ENCODE assay signal across 9 cellular contexts in the genomic region with DNA sequence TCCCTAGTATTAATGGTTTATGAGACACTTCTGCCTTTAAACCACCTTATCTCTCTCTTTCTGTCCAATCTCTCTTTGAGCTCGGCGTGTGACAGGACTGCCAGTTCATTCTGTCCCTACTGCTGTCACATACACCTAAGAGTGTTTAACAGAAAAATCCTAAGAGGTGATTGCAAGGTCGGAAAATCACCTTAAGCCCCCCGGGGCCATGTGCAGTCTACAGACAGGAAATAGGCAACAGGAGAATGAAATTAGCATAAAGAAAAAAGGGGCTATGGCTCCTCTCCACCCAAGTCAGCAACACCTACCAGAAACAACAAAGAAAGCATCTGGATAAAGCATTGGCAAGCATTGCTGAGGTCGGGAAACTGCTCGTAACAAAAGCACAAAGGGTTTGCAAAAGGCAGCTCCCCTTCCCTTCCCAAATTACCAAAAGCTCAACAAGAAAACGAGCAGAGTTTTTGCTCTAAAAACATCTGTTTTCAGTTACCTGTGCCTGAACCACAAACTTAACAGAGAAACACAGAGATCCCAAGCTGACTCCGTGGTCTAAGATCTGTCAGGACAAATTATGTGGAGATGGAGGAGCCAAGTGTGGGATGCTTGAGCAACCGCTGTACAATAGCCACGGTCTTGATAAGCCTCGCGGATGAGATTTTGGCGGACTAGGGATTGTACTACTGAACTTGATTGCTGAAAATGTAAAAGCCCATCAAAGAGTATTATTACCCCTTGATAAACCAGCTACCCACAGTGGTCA. TPM values are rescaled to one million over a fixed set of nuclear protein-coding genes. Genes with fewer than 3 reads are reported as not detected.
DNase-seq lines count a peak whose midpoint lies in the region; ATAC-seq and TF ChIP-seq lines count a peak whose summit lies in the region.
"Had no signal": no experiment of that assay in that cellular context is flagged by ENCODE, and none has a peak within 500 bp of the region (broad histone marks: within the 10 kb centered on the region; RNA-seq: fewer than 3 reads in every experiment).

No MANE protein-coding gene starts in this region.

- no peaks in the 10 kb centered on the region for H3K27me3 ChIP-seq in CD8-positive, alpha-beta T cell (ENCODE audit: insufficient read depth, low read length)
- H3K27me3 ChIP-seq in colonic mucosa, result no peaks in the 10 kb centered on the region
- H3K27me3 ChIP-seq: ovary had no signal

- POLR2A ChIA-PET in CD8-positive, alpha-beta T cell (lab: Charles Lee), result interaction anchor here (0.7 to 2.3 kb wide), 7 partner anchors 10 to 74 kb away, joined by 3 to 7 read pairs (median 3); no protein-coding TSS in a partner anchor
- POLR2A ChIA-PET in activated CD4-positive, alpha-beta memory T cell treated with anti-CD3 and anti-CD28 coated beads, Interleukin-2, amount 10 ng/mL, durations not matched to agents 7 days and 5 days (lab: Charles Lee), result interaction anchor here (0.7 to 2.1 kb wide), 5 partner anchors 10 to 81 kb away, joined by 3 to 5 read pairs (median 4); no protein-coding TSS in a partner anchor

- no peaks in the 10 kb centered on the region for H3K36me3 ChIP-seq in CD8-positive, alpha-beta T cell (ENCODE audit: insufficient read depth, low read length)
- no peaks in the 10 kb centered on the region for H3K36me3 ChIP-seq in colonic mucosa
- H3K36me3 ChIP-seq: ovary had no signal

- H3K27ac Mint-ChIP-seq in CD8-positive, alpha-beta T cell, result peak overlapping the region; percentile 90
- peak overlapping the region; percentile 27 for H3K27ac Mint-ChIP-seq in activated CD4-positive, alpha-beta memory T cell treated with anti-CD3 and anti-CD28 coated beads, Interleukin-2, amount 10 ng/mL, durations not matched to agents 7 days and 5 days
- peak overlapping the region; percentile 71 to 91 (median 86) for H3K27ac Mint-ChIP-seq in immature natural killer cell

- H3K4me3 ChIP-seq in CD8-positive, alpha-beta T cell (ENCODE audit: low read depth, low read length), result peak overlapping the region; percentile 40
- H3K4me3 ChIP-seq in lower leg skin (ENCODE audit: low read depth, poor library complexity, severe bottlenecking) (no peak overlapping the region), colonic mucosa (no peak overlapping the region)
- H3K4me3 ChIP-seq: ovary had no signal

- peaks cover 42% of the 10 kb centered on the region for H3K36me3 Mint-ChIP-seq in CD8-positive, alpha-beta T cell
- H3K36me3 Mint-ChIP-seq in activated CD4-positive, alpha-beta memory T cell treated with anti-CD3 and anti-CD28 coated beads, Interleukin-2, amount 10 ng/mL, durations not matched to agents 7 days and 5 days (ENCODE audit: low read depth), result peaks cover 58% of the 10 kb centered on the region
- peaks cover 0 to 6% (median 4%) of the 10 kb centered on the region in 3 donors for H3K36me3 Mint-ChIP-seq in immature natural killer cell

- CTCF ChIA-PET in CD8-positive, alpha-beta T cell (lab: Charles Lee), result interaction anchor here (1.1 to 2.1 kb wide), 6 partner anchors 10 to 32 kb away, joined by 4 to 7 read pairs (median 4); no protein-coding TSS in a partner anchor
- CTCF ChIA-PET in activated CD4-positive, alpha-beta memory T cell treated with anti-CD3 and anti-CD28 coated beads, Interleukin-2, amount 10 ng/mL, durations not matched to agents 7 days and 5 days (lab: Charles Lee), result interaction anchor here (0.5 to 1.3 kb wide), 2 partner anchors 9 to 94 kb away, joined by 3 to 5 read pairs; no protein-coding TSS in a partner anchor

- no peak for DNase-seq in CD8-positive, alpha-beta T cell
- DNase-seq in activated CD4-positive, alpha-beta memory T cell treated with anti-CD3 and anti-CD28 coated beads, Interleukin-2, amount 10 ng/mL, durations not matched to agents 7 days and 5 days, result no peak
- DNase-seq in immature natural killer cell (no peak), AG08396 (ENCODE audit: low spot score) (no peak), lower leg skin (ENCODE audit: low spot score in 2 of 2) (no peak), colonic mucosa (no peak)
- DNase-seq: ovary had no signal

- no peaks in the 10 kb centered on the region for H3K27me3 Mint-ChIP-seq in CD8-positive, alpha-beta T cell (ENCODE audit: low read depth)
- no peaks in the 10 kb centered on the region for H3K27me3 Mint-ChIP-seq in activated CD4-positive, alpha-beta memory T cell treated with anti-CD3 and anti-CD28 coated beads, Interleukin-2, amount 10 ng/mL, durations not matched to agents 7 days and 5 days
- H3K27me3 Mint-ChIP-seq in immature natural killer cell (ENCODE audit: low read depth in 3 of 3), result peaks cover 1 to 2% (median 1%) of the 10 kb centered on the region in 3 donors

- H3K9me3 Mint-ChIP-seq in CD8-positive, alpha-beta T cell, result no peaks in the 10 kb centered on the region
- H3K9me3 Mint-ChIP-seq in activated CD4-positive, alpha-beta memory T cell treated with anti-CD3 and anti-CD28 coated beads, Interleukin-2, amount 10 ng/mL, durations not matched to agents 7 days and 5 days, result no peaks in the 10 kb centered on the region
- H3K9me3 Mint-ChIP-seq in immature natural killer cell, result no peaks in the 10 kb centered on the region

- H3K9ac ChIP-seq in colonic mucosa (ENCODE audit: low read depth in 2 of 2, low read length in 2 of 2), result no peak overlapping the region

- intact Hi-C loops in CD8-positive, alpha-beta T cell (cut with DNase I, micrococcal nuclease), result loop anchor here in 1 of 2 experiments (1.0 to 2.0 kb wide), 3 partner anchors 10 to 15 kb away; no protein-coding TSS in a partner anchor
- intact Hi-C loops in lower leg skin (cut with DNase I; ENCODE audit: low total_unique reads) (no loop called here), colonic mucosa (cut with DNase I) (no loop called here)

- peak overlapping the region; percentile 65 for H3K4me3 Mint-ChIP-seq in CD8-positive, alpha-beta T cell
- H3K4me3 Mint-ChIP-seq in activated CD4-positive, alpha-beta memory T cell treated with anti-CD3 and anti-CD28 coated beads, Interleukin-2, amount 10 ng/mL, durations not matched to agents 7 days and 5 days, result no peak overlapping the region
- peak overlapping the region; percentile 12 to 68 (median 50) for H3K4me3 Mint-ChIP-seq in immature natural killer cell

- peak overlapping the region; percentile 8 for H3K27ac ChIP-seq in CD8-positive, alpha-beta T cell (ENCODE audit: low read depth, low read length)
- no peak overlapping the region for H3K27ac ChIP-seq in colonic mucosa
- H3K27ac ChIP-seq: ovary had no signal

- peaks cover 87% of the 10 kb centered on the region for H3K4me1 Mint-ChIP-seq in CD8-positive, alpha-beta T cell (ENCODE audit: low read depth)
- peaks cover 66% of the 10 kb centered on the region for H3K4me1 Mint-ChIP-seq in activated CD4-positive, alpha-beta memory T cell treated with anti-CD3 and anti-CD28 coated beads, Interleukin-2, amount 10 ng/mL, durations not matched to agents 7 days and 5 days
- peaks cover 87 to 94% of the 10 kb centered on the region in 2 donors for H3K4me1 Mint-ChIP-seq in immature natural killer cell

- H3K9me3 ChIP-seq in CD8-positive, alpha-beta T cell (ENCODE audit: low read length), result no peaks in the 10 kb centered on the region
- H3K9me3 ChIP-seq in colonic mucosa, result no peaks in the 10 kb centered on the region
- H3K9me3 ChIP-seq: ovary had no signal

- peak; percentile 69 for ATAC-seq in CD8-positive, alpha-beta T cell
- peak; percentile 62 for ATAC-seq in GM21825 (IDR thresholded peaks at IDR 0.05; ENCODE audit: unreplicated experiment)
- no peak for ATAC-seq in HG03439 (IDR thresholded peaks at IDR 0.05; ENCODE audit: unreplicated experiment)

- H3K4me1 ChIP-seq in CD8-positive, alpha-beta T cell (ENCODE audit: insufficient read depth, low read length), result peaks cover 81% of the 10 kb centered on the region
- no peaks in the 10 kb centered on the region for H3K4me1 ChIP-seq in colonic mucosa

- TF ChIP-seq POLR2A in lower leg skin (IDR thresholded peaks at IDR 0.05), result no peak

- no peak for TF ChIP-seq CTCF in CD8-positive, alpha-beta T cell (IDR thresholded peaks at IDR 0.05)
- TF ChIP-seq CTCF in lower leg skin (IDR thresholded peaks at IDR 0.05) (no peak), colonic mucosa (IDR thresholded peaks at IDR 0.05) (no peak)

- 70 to 72% methylated on average over 13 of the region's 13 CpGs for WGBS in lower leg skin, 2 donors

RNA-seq across cellular contexts. Expression of a gene that starts 30.4 kb away (rescaled TPM):
- total RNA-seq in CD8-positive, alpha-beta T cell, result 100 to 1,000 TPM; 113 to 115 TPM
- total RNA-seq in activated CD4-positive, alpha-beta memory T cell treated with anti-CD3 and anti-CD28 coated beads, Interleukin-2, amount 10 ng/mL, durations not matched to agents 7 days and 5 days, result 100 to 1,000 TPM; 214 to 246 TPM
- polyA plus RNA-seq in immature natural killer cell, result 100 to 1,000 TPM in 1 of 3 donors, 10 to 100 TPM in 2; 58.0 to 125 (median 65.6) TPM
- total RNA-seq in lower leg skin (10 to 100 TPM in 2 of 4 donors, 1 to 10 TPM in 2; 9.1 to 20.8 (median 14.9) TPM), colonic mucosa (1 to 10 TPM; 7.0 to 7.9 TPM)

Comparison
In these comparisons a context has a peak if more than half of its experiments do, and no peak if none do; other contexts are left out.
1. H3K27ac Mint-ChIP-seq: peak in every context shown above with its lines; median percentile 90 in CD8-positive, alpha-beta T cell; 86 in immature natural killer cell; 27 in activated CD4-positive, alpha-beta memory T cell treated with anti-CD3 and anti-CD28 coated beads, Interleukin-2, amount 10 ng/mL, durations not matched to agents 7 days and 5 days.
2. RNA of a gene that starts 30.4 kb away (total RNA-seq): 214 to 246 TPM in activated CD4-positive, alpha-beta memory T cell treated with anti-CD3 and anti-CD28 coated beads, Interleukin-2, amount 10 ng/mL, durations not matched to agents 7 days and 5 days and 113 to 115 TPM in CD8-positive, alpha-beta T cell; 9.1 to 20.8 TPM in lower leg skin and 7.0 to 7.9 TPM in colonic mucosa; every median in the first group is over 4 times any median in the second.